ENCODE assay signal across 13 cellular contexts in genomic region chr2:198383392-198383791, GRCh38.
"Had no signal": no experiment of that assay in that cellular context is flagged by ENCODE, and none has a peak within 500 bp of the region (broad histone marks: within the 10 kb centered on the region; RNA-seq: fewer than 3 reads in every experiment).

No MANE protein-coding gene starts in this region.

- ATAC-seq: activated CD8-positive, alpha-beta memory T cell treated with anti-CD3 and anti-CD28 coated beads, Interleukin-2, amount 10 ng/mL, durations not matched to agents 7 days and 5 days; left cardiac atrium; lower lobe of right lung had no signal

- H3K27me3 ChIP-seq: colonic mucosa, tibial artery had no signal

- H3K9ac ChIP-seq: parathyroid adenoma had no signal

- DNase-seq: activated B cell treated with CpG ODN at 0.5 μM for 24 hours; activated CD8-positive, alpha-beta memory T cell treated with anti-CD3 and anti-CD28 coated beads, Interleukin-2, amount 10 ng/mL, durations not matched to agents 7 days and 5 days; activated gamma-delta T cell treated with Interleukin-2 at 50 U/mL for 16 hours; activated T-cell treated with anti-CD3 and anti-CD28 coated beads, Interleukin-2, amount 50 U/mL, for 4 hours; colonic mucosa; effector CD4-positive, alpha-beta T cell; hypothalamus; left cardiac atrium; lower lobe of right lung; retina; stimulated activated CD4-positive, alpha-beta T cell treated with anti-CD3 and anti-CD28 coated beads, Interleukin-4, amount 100 ng/mL, for 24 hours; tibial artery had no signal

- H3K4me3 ChIP-seq: colonic mucosa, lower lobe of right lung, tibial artery had no signal

- H3K79me2 ChIP-seq: parathyroid adenoma had no signal

- H3K27ac ChIP-seq: colonic mucosa, lower lobe of right lung, parathyroid adenoma, tibial artery had no signal

- H3K4me1 ChIP-seq: colonic mucosa, lower lobe of right lung, parathyroid adenoma, tibial artery had no signal

- H3K9me3 ChIP-seq: colonic mucosa, lower lobe of right lung, tibial artery had no signal

- H3K36me3 ChIP-seq: colonic mucosa, lower lobe of right lung, tibial artery had no signal

- H2AFZ ChIP-seq: parathyroid adenoma had no signal
